Comparison of ENCODE assay signal across 1 cellular context in the genomic region with DNA sequence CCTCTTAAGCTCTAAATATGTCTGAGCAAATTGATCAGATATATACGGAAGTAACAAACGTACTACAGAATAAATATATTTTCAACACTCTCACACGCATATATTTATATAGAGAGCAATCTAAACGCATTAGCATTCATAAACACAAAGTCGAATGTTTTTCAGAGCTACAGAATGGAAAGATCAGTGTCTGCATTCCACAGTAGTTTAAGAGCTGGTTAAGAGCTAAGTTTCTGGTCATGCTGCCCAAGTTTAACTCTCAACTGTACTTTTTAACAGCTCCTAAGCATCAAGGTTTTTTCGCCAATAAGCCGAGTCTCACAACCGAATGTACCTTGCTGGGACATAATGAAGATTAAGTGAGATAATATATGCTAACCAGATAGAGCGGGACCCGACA.
TF ChIP-seq lines count a peak whose summit lies in the region.

No MANE protein-coding gene starts in this region.

TF ChIP-seq in IMR-90, 13 proteins besides CTCF, POLR2A, EP300 and RAD21 (continued from another document):
- TF ChIP-seq BHLHE40 (IDR thresholded peaks at IDR 0.05; ENCODE audit: low read depth, low read length) = no peak
TF ChIP-seq in IMR-90: peak in this region for 0.
